Comparison of ENCODE assay signal across 1 cellular context in genomic region chr2:119691651-119692245, GRCh38.
TF ChIP-seq lines count a peak whose summit lies in the region.

No MANE protein-coding gene starts in this region.

TF ChIP-seq in HepG2, 621 proteins besides CTCF, POLR2A, EP300 and RAD21 (continued from another document and continues in another):
- TF ChIP-seq PLSCR1 (CRISPR knock-in tag; IDR thresholded peaks at IDR 0.05; ENCODE audit: borderline replicate concordance) (no peak), HES4 (CRISPR knock-in tag; IDR thresholded peaks at IDR 0.05; ENCODE audit: borderline replicate concordance) (no peak; the same call in 1 of the 2 replicates), POLR2AphosphoS5 (IDR thresholded peaks at IDR 0.05; ENCODE audit: low read depth, low read length) (peak; percentile 30; the same call in 1 of the 2 replicates), ZNF501 (CRISPR knock-in tag; IDR thresholded peaks at IDR 0.05) (peak; percentile 8; the same call in 1 of the 2 replicates), JARID2 (CRISPR knock-in tag; IDR thresholded peaks at IDR 0.05; ENCODE audit: insufficient replicate concordance) (peak; percentile 48), ZNF280B (CRISPR knock-in tag; IDR thresholded peaks at IDR 0.05; ENCODE audit: borderline replicate concordance) (0 out of 2 replicates have a peak, but pooled peaks have one; percentile 49), TBX3 (IDR thresholded peaks at IDR 0.05; ENCODE audit: borderline replicate concordance) (no peak), ZNF563 (CRISPR knock-in tag; IDR thresholded peaks at IDR 0.05) (no peak; the same call in 1 of the 2 replicates), HOXA5 (CRISPR knock-in tag; IDR thresholded peaks at IDR 0.05) (no peak), ZNF687 (CRISPR knock-in tag; IDR thresholded peaks at IDR 0.05) (peak; percentile 96), AKNA (CRISPR knock-in tag; IDR thresholded peaks at IDR 0.05; ENCODE audit: borderline replicate concordance) (no peak), NFYC (CRISPR knock-in tag; IDR thresholded peaks at IDR 0.05) (no peak), ZMYM2 (CRISPR knock-in tag; IDR thresholded peaks at IDR 0.05) (peak; percentile 63), SMYD3 (CRISPR knock-in tag; IDR thresholded peaks at IDR 0.05) (no peak), DBP (CRISPR knock-in tag; IDR thresholded peaks at IDR 0.05; ENCODE audit: not compliant biosample characterization) (no peak), CBX2 (IDR thresholded peaks at IDR 0.05; ENCODE audit: low read depth, low read length) (no peak), CBX2 (CRISPR knock-in tag; IDR thresholded peaks at IDR 0.05; ENCODE audit: low read depth) (no peak), GMEB1 (CRISPR knock-in tag; IDR thresholded peaks at IDR 0.05; ENCODE audit: borderline replicate concordance) (0 out of 2 replicates have a peak, but pooled peaks have one; percentile 13), ZNF225 (CRISPR knock-in tag; IDR thresholded peaks at IDR 0.05) (peak; percentile 80; the same call in 1 of the 2 replicates), ZNF280D (CRISPR knock-in tag; IDR thresholded peaks at IDR 0.05) (no peak), THAP8 (CRISPR knock-in tag; IDR thresholded peaks at IDR 0.05; ENCODE audit: borderline replicate concordance) (0 out of 2 replicates have a peak, but pooled peaks have one; percentile 6), MAFG (CRISPR knock-in tag; IDR thresholded peaks at IDR 0.05) (no peak), ZFP36 (IDR thresholded peaks at IDR 0.05; ENCODE audit: borderline replicate concordance, low read depth, low read length, partially characterized antibody) (no peak), AKAP8 (CRISPR knock-in tag; IDR thresholded peaks at IDR 0.05) (0 out of 2 replicates have a peak, but pooled peaks have one; percentile 29), FUBP1 (CRISPR knock-in tag; IDR thresholded peaks at IDR 0.05; ENCODE audit: borderline replicate concordance) (0 out of 2 replicates have a peak, but pooled peaks have one; percentile 14), NCOA5 (CRISPR knock-in tag; IDR thresholded peaks at IDR 0.05) (no peak), PHF5A (CRISPR knock-in tag; IDR thresholded peaks at IDR 0.05; ENCODE audit: low read depth, unreplicated experiment) (no peak), SALL1 (CRISPR knock-in tag; IDR thresholded peaks at IDR 0.05) (peak; percentile 86), PPARG (CRISPR knock-in tag; conservative IDR thresholded peaks at IDR 0.05) (0 out of 2 replicates have a peak, but pooled peaks have one; percentile 13), USF2 (IDR thresholded peaks at IDR 0.05; ENCODE audit: low read depth, low read length) (0 out of 2 replicates have a peak, but pooled peaks have one; percentile 2), USF2 (CRISPR knock-in tag; IDR thresholded peaks at IDR 0.05; ENCODE audit: borderline replicate concordance) (peak; percentile 74)
